In genomic region chr3:45227946-45228345, GRCh38 we compare ENCODE assay signal across 2 cellular contexts.
TF ChIP-seq lines count a peak whose summit lies in the region.

No MANE protein-coding gene starts in this region.

TF ChIP-seq in H1, 55 proteins besides CTCF, POLR2A, EP300 and RAD21:
- peak; percentile 64; the same call in 1 of the 2 replicates for TF ChIP-seq CEBPB (IDR thresholded peaks at IDR 0.05; ENCODE audit: low read depth, low read length)
- no peak for TF ChIP-seq RXRA (IDR thresholded peaks at IDR 0.05; ENCODE audit: insufficient read depth, low read depth, low read length)
- TF ChIP-seq KDM4A (IDR thresholded peaks at IDR 0.05; ENCODE audit: low read depth, low read length, severe bottlenecking): no peak

TF ChIP-seq in GM12891, 5 proteins besides CTCF, POLR2A, EP300 and RAD21:
- no peak for TF ChIP-seq POLR2AphosphoS5 (IDR thresholded peaks at IDR 0.05; ENCODE audit: low read depth, low read length)
- no peak for TF ChIP-seq TAF1 (IDR thresholded peaks at IDR 0.05; ENCODE audit: low read depth, low read length)
- no peak for TF ChIP-seq PAX5 (IDR thresholded peaks at IDR 0.05; ENCODE audit: insufficient read depth, low read length, severe bottlenecking)
- no peak for TF ChIP-seq SPI1 (IDR thresholded peaks at IDR 0.05; ENCODE audit: low read depth, low read length)
